In genomic region chr6:118316796-118317384, GRCh38 we compare ENCODE assay signal across 19 cellular contexts.
A peak's percentile ranks its signal among the peaks of the same experiment; 100 is the strongest.
DNase-seq lines count a peak whose midpoint lies in the region; ATAC-seq and TF ChIP-seq lines count a peak whose summit lies in the region.
"Had no signal": no experiment of that assay in that cellular context is flagged by ENCODE, and none has a peak within 500 bp of the region (broad histone marks: within the 10 kb centered on the region; RNA-seq: fewer than 3 reads in every experiment).

No MANE protein-coding gene starts in this region.

- peaks cover 0 to 2% of the 10 kb centered on the region in 2 donors for H3K4me1 Mint-ChIP-seq in stimulated activated naive B cell treated with anti-CD40 and anti-IgM and Interleukin-4, amounts not matched to agents 10 μg/mL and 1 μg/mL and 100 μg/mL, for 72 hours
- H3K4me1 Mint-ChIP-seq: activated T-helper 17 cell treated with anti-CD3 and anti-CD28 coated beads, Interleukin-2, amount 50 U/mL, for 72 hours; natural killer cell; T-cell had no signal

- TF ChIP-seq CTCF in gastroesophageal sphincter (IDR thresholded peaks at IDR 0.05) = no peak

- WGBS in gastroesophageal sphincter (ENCODE audit: low coverage in 1 of 2), 2 donors = 58 to 69% methylated on average over 6 of the region's 6 CpGs

- no peak overlapping the region for H3K4me3 Mint-ChIP-seq in stimulated activated naive B cell treated with anti-CD40 and anti-IgM and Interleukin-4, amounts not matched to agents 10 μg/mL and 1 μg/mL and 100 μg/mL, for 72 hours
- H3K4me3 Mint-ChIP-seq: activated T-helper 17 cell treated with anti-CD3 and anti-CD28 coated beads, Interleukin-2, amount 50 U/mL, for 72 hours; IgD-negative memory B cell; natural killer cell; T-cell had no signal

- ATAC-seq in GM18502 (IDR thresholded peaks at IDR 0.05; ENCODE audit: poor library complexity, unreplicated experiment) (peak; percentile 50), HG02798 (IDR thresholded peaks at IDR 0.05; ENCODE audit: poor library complexity, unreplicated experiment) (peak; percentile 64), gastroesophageal sphincter (no peak), HG03565 (IDR thresholded peaks at IDR 0.05; ENCODE audit: unreplicated experiment) (no peak)
- ATAC-seq in stimulated activated naive B cell treated with anti-CD40 and anti-IgM and Interleukin-4, amounts not matched to agents 10 μg/mL and 1 μg/mL and 100 μg/mL, for 72 hours (replicated peaks) = peak; percentile 88 to 92
- ATAC-seq: activated T-helper 17 cell treated with anti-CD3 and anti-CD28 coated beads, Interleukin-2, amount 50 U/mL, for 72 hours; natural killer cell; T-cell had no signal

- H3K4me1 ChIP-seq in gastroesophageal sphincter = peaks cover 19 to 93% (median 23%) of the 10 kb centered on the region in 3 donors

- H3K4me3 ChIP-seq in gastroesophageal sphincter = no peak overlapping the region
- H3K4me3 ChIP-seq: PC-9 had no signal

- DNase-seq in stimulated activated naive B cell treated with anti-CD40 and anti-IgM and Interleukin-4, amounts not matched to agents 10 μg/mL and 1 μg/mL and 100 μg/mL, for 72 hours = no peak
- no peak for DNase-seq in anterior cingulate cortex (lab: John Stamatoyannopoulos, UW)
- no peak for DNase-seq in activated CD4-positive, alpha-beta T cell treated with anti-CD3 and anti-CD28 coated beads, Interleukin-2, amount 50 U/mL, for 1 hour
- no peak for DNase-seq in kidney glomerular epithelial cell (lab: John Stamatoyannopoulos, UW)
- DNase-seq: effector memory CD4-positive, alpha-beta T cell; H7; natural killer cell; NCI-H1105 treated with DMSO at 0.1 percent for 48 hours; NCI-H510A treated with DMSO at 0.1 percent for 48 hours; PC-9; T-cell; trophoblast cell had no signal

- TF ChIP-seq EP300 in gastroesophageal sphincter (IDR thresholded peaks at IDR 0.05) = no peak

- H3K9me3 Mint-ChIP-seq in stimulated activated naive B cell treated with anti-CD40 and anti-IgM and Interleukin-4, amounts not matched to agents 10 μg/mL and 1 μg/mL and 100 μg/mL, for 72 hours = no peaks in the 10 kb centered on the region
- H3K9me3 Mint-ChIP-seq: activated T-helper 17 cell treated with anti-CD3 and anti-CD28 coated beads, Interleukin-2, amount 50 U/mL, for 72 hours; IgD-negative memory B cell; natural killer cell; T-cell had no signal

- no peaks in the 10 kb centered on the region for H3K9me3 ChIP-seq in gastroesophageal sphincter

- H3K27ac Mint-ChIP-seq in stimulated activated naive B cell treated with anti-CD40 and anti-IgM and Interleukin-4, amounts not matched to agents 10 μg/mL and 1 μg/mL and 100 μg/mL, for 72 hours = no peak overlapping the region
- H3K27ac Mint-ChIP-seq: activated T-helper 17 cell treated with anti-CD3 and anti-CD28 coated beads, Interleukin-2, amount 50 U/mL, for 72 hours; IgD-negative memory B cell; natural killer cell; T-cell had no signal

- no peaks in the 10 kb centered on the region for H3K36me3 ChIP-seq in gastroesophageal sphincter
- H3K36me3 ChIP-seq: brain microvascular endothelial cell had no signal

- TF ChIP-seq POLR2A in gastroesophageal sphincter (IDR thresholded peaks at IDR 0.05) = no peak

- no peaks in the 10 kb centered on the region for H3K27me3 ChIP-seq in gastroesophageal sphincter
- H3K27me3 ChIP-seq: brain microvascular endothelial cell had no signal

- no peaks in the 10 kb centered on the region for H3K36me3 Mint-ChIP-seq in stimulated activated naive B cell treated with anti-CD40 and anti-IgM and Interleukin-4, amounts not matched to agents 10 μg/mL and 1 μg/mL and 100 μg/mL, for 72 hours
- H3K36me3 Mint-ChIP-seq: IgD-negative memory B cell, natural killer cell, T-cell had no signal

- peak overlapping the region; percentile 74 to 94 (median 78) for H3K27ac ChIP-seq in gastroesophageal sphincter
- H3K27ac ChIP-seq: brain microvascular endothelial cell, PC-9 had no signal

- H3K27me3 Mint-ChIP-seq in stimulated activated naive B cell treated with anti-CD40 and anti-IgM and Interleukin-4, amounts not matched to agents 10 μg/mL and 1 μg/mL and 100 μg/mL, for 72 hours = no peaks in the 10 kb centered on the region
- H3K27me3 Mint-ChIP-seq: activated T-helper 17 cell treated with anti-CD3 and anti-CD28 coated beads, Interleukin-2, amount 50 U/mL, for 72 hours had no signal

Comparison
In these comparisons a context has a peak if more than half of its experiments do, and no peak if none do; other contexts are left out.
1. ATAC-seq: peak in GM18502 (single experiment), HG02798 (single experiment) and stimulated activated naive B cell treated with anti-CD40 and anti-IgM and Interleukin-4, amounts not matched to agents 10 μg/mL and 1 μg/mL and 100 μg/mL, for 72 hours (2 of 2); none in gastroesophageal sphincter (single experiment) and HG03565 (single experiment).